ENCODE assay signal across 14 cellular contexts in the genomic region with DNA sequence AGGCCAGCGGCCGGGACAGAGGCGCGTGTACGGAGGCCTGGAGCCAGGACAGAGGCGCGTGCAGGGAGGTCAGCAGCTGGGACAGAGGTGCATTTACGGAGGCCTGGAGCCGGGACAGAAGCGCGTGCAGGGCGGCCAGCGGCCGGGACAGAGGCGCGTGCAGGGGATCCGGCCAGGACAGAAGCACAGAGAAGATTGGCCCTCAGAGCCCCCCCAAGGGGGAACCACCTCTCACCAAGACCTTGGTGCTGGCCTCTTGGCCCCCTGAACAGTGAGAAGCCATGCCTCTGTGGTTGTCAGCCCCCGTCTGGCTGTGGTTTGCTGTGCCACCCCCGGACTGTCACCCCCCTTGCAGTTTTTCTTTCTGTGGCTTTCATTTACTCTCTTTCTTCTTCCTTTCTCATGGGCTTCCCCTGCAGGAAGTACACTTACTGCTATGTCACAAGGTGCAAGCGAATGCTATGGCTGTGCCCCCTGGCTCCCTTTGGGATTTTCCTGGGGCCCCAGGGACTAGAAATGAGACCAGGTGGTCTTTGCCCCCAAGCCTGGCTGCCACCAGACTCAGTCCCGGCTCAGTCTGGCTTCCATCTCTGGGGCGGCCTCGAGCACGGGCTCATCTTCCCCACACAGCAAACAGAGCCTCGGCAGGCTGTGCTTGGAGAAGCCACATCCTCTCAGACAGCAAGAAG. TPM values are rescaled to one million over a fixed set of nuclear protein-coding genes. Genes with fewer than 3 reads are reported as not detected.
DNase-seq lines count a peak whose midpoint lies in the region; ATAC-seq, FAIRE-seq and TF ChIP-seq lines count a peak whose summit lies in the region.
"Had no signal": no experiment of that assay in that cellular context is flagged by ENCODE, and none has a peak within 500 bp of the region (broad histone marks: within the 10 kb centered on the region; RNA-seq: fewer than 3 reads in every experiment).

No MANE protein-coding gene starts in this region.

- peak in 1 of 2 donors; percentile 48 for DNase-seq in activated naive CD4-positive, alpha-beta T cell treated with anti-CD3 and anti-CD28 coated beads, Interleukin-2, amount 50 U/mL, for 72 hours (ENCODE audit: low spot score in 2 of 2)
- DNase-seq in stimulated activated CD8-positive, alpha-beta memory T cell treated with anti-CD3 and anti-CD28 coated beads, Interleukin-15, amount 100 ng/mL, for 4 hours (ENCODE audit: low read depth in 2 of 2) = peak; percentile 13 to 21
- no peak for DNase-seq in amniotic stem cell (lab: John Stamatoyannopoulos, UW)
- DNase-seq in brain microvascular endothelial cell = no peak
- no peak for DNase-seq in DMS 273 (lab: John Stamatoyannopoulos, UW; ENCODE audit: unreplicated experiment)
- DNase-seq in small intestine = no peak
- DNase-seq: DMS153; effector CD4-positive, alpha-beta T cell; hippocampal formation; NCI-H2171 treated with DMSO at 0.1 percent for 48 hours; SK-N-SH had no signal

- no peak for FAIRE-seq in small intestine (lab: Jason Lieb, UNC)
- FAIRE-seq: urothelium cell line had no signal

- H3K27ac ChIP-seq in brain microvascular endothelial cell (no peak overlapping the region), small intestine (ENCODE audit: low read depth in 1 of 2, low read length in 1 of 2) (no peak overlapping the region)

- no peaks in the 10 kb centered on the region for H3K4me1 ChIP-seq in small intestine (ENCODE audit: control insufficient read depth in 2 of 2, insufficient read depth in 1 of 2, low read depth in 1 of 2, low read length in 1 of 2)

- no peak for TF ChIP-seq CTCF in brain microvascular endothelial cell (IDR thresholded peaks at IDR 0.05; ENCODE audit: low read depth, low read length, missing control alignments)

- peak; percentile 47 for ATAC-seq in GM18519 (IDR thresholded peaks at IDR 0.05; ENCODE audit: low FRiP score, unreplicated experiment)
- peak; percentile 52 for ATAC-seq in HG03442 (IDR thresholded peaks at IDR 0.05; ENCODE audit: unreplicated experiment)
- ATAC-seq in activated naive CD4-positive, alpha-beta T cell treated with anti-CD3 and anti-CD28 coated beads, Interleukin-2, amount 50 U/mL, for 72 hours = peak; percentile 68 to 73

- H3K9me3 ChIP-seq in small intestine (ENCODE audit: control insufficient read depth, low read depth) = no peaks in the 10 kb centered on the region
- H3K9me3 ChIP-seq: SK-N-SH had no signal

- no peaks in the 10 kb centered on the region for H3K9me3 Mint-ChIP-seq in activated naive CD4-positive, alpha-beta T cell treated with anti-CD3 and anti-CD28 coated beads, Interleukin-2, amount 50 U/mL, for 72 hours

- H3K36me3 ChIP-seq in brain microvascular endothelial cell (replicated peaks) = no peaks in the 10 kb centered on the region
- H3K36me3 ChIP-seq in small intestine (ENCODE audit: control insufficient read depth in 2 of 2, insufficient read depth in 2 of 2, low read length in 2 of 2) = no peaks in the 10 kb centered on the region

- no peaks in the 10 kb centered on the region for H3K36me3 Mint-ChIP-seq in activated naive CD4-positive, alpha-beta T cell treated with anti-CD3 and anti-CD28 coated beads, Interleukin-2, amount 50 U/mL, for 72 hours

- peak overlapping the region in 1 of 2 donors; percentile 13 for H3K27ac Mint-ChIP-seq in activated naive CD4-positive, alpha-beta T cell treated with anti-CD3 and anti-CD28 coated beads, Interleukin-2, amount 50 U/mL, for 72 hours

- H3K4me3 ChIP-seq in brain microvascular endothelial cell (ENCODE audit: low read depth, low read length) (no peak overlapping the region), small intestine (ENCODE audit: low read depth in 1 of 2, low read length in 2 of 2) (no peak overlapping the region)

- H3K27me3 ChIP-seq in brain microvascular endothelial cell (replicated peaks) (no peaks in the 10 kb centered on the region), small intestine (ENCODE audit: control insufficient read depth in 2 of 2, insufficient read depth in 2 of 2, low read length in 2 of 2) (peaks cover 0 to 9% of the 10 kb centered on the region in 2 donors)

- 54 to 72% (median 67%) methylated on average over 22 to 25 of the region's 25 CpGs for WGBS in small intestine, 3 donors

- in situ Hi-C loops in brain microvascular endothelial cell (cut with HindIII; ENCODE audit: low pct_ligation_motif_present, low sequenced_read_pairs) = loop anchor here (25.0 kb wide), 1 partner anchor 401 kb away; no protein-coding TSS in a partner anchor

RNA-seq across cellular contexts. Expression of gene INSIG1, which starts 41.1 kb away (rescaled TPM):
- total RNA-seq in activated naive CD4-positive, alpha-beta T cell treated with anti-CD3 and anti-CD28 coated beads, Interleukin-2, amount 50 U/mL, for 72 hours = 10 to 100 TPM; 68.9 to 94.0 TPM
- polyA plus RNA-seq in small intestine = 10 to 100 TPM in 1 of 3 donors, 1 to 10 TPM in 2; 5.8 to 70.1 (median 9.2) TPM

Comparison
In these comparisons a context has a peak if more than half of its experiments do, and no peak if none do; other contexts are left out.
1. DNase-seq: peak in stimulated activated CD8-positive, alpha-beta memory T cell treated with anti-CD3 and anti-CD28 coated beads, Interleukin-15, amount 100 ng/mL, for 4 hours (2 of 2); none in amniotic stem cell (single experiment), brain microvascular endothelial cell (single experiment), DMS 273 (single experiment) and small intestine (single experiment).
2. Peak in every context shown above with its lines, with median percentiles within 50 percentile points of each other: ATAC-seq.